Comparison of ENCODE assay signal across 9 cellular contexts in genomic region chr9:132011309-132011708, GRCh38.
"Had no signal": no experiment of that assay in that cellular context is flagged by ENCODE, and none has a peak within 500 bp of the region (broad histone marks: within the 10 kb centered on the region; RNA-seq: fewer than 3 reads in every experiment).

No MANE protein-coding gene starts in this region.

- ATAC-seq: HCT116 had no signal

- H3K4me3 ChIP-seq: GM23248, HAP-1 had no signal

- DNase-seq: GM23248, GOT3, H7, HFFc6, IMR-90, KBM-7 had no signal

- H3K9ac ChIP-seq: GM23248 had no signal

- H3K9me3 ChIP-seq: HAP-1 had no signal

- H3K27ac ChIP-seq: GM23248, HL-60 had no signal

- H2AFZ ChIP-seq: GM23248 had no signal
